In the genomic region with DNA sequence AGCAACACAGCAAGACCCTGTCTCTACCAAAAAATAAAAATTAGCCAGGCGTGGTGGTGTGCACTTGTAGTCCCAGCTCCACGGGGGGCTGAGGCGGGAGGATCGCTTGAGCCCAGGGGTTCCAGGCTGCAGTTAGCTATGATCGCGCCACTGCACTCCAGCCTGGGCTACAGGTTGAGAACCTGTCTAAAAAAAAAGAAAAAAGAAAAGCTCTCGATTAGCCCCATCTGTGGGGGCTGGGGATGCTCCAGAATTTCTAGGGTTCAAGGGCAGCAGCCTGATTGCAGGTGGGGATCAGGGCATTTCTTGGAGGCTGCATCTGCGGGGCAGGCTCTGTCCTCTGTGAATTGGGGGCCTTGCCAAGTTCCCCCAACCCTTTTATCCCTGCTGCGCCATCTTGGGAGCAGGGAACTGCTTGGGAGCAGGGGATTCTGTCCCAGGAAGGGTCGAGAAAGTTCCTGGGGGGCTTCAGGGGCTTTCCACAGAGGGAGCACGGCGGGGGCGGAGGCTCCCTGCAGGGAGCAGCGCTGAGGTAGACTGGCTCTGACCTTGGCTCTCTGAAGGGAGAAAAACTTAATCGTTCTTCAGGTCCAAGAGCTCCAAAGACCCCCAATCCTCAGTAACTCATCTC, we compare ENCODE assay signal across 8 cellular contexts. TPM values are rescaled to one million over a fixed set of nuclear protein-coding genes. Genes with fewer than 3 reads are reported as not detected.
A peak's percentile ranks its signal among the peaks of the same experiment; 100 is the strongest.
DNase-seq lines count a peak whose midpoint lies in the region; ATAC-seq, FAIRE-seq and TF ChIP-seq lines count a peak whose summit lies in the region.

No MANE protein-coding gene starts in this region.

- H3K9me1 ChIP-seq in endothelial cell of umbilical vein (replicated peaks; ENCODE audit: control insufficient read depth, extremely low read depth, insufficient read depth, low read length): no peaks in the 10 kb centered on the region

- CTCF ChIA-PET in A549 (lab: Yijun Ruan, JAX) (interaction anchor here (0.6 to 8.6 kb wide), 4 partner anchors 13 to 288 kb away, joined by 3 to 56 read pairs (median 4); no protein-coding TSS in a partner anchor), endothelial cell of umbilical vein (lab: Charles Lee) (interaction anchor here (2.3 kb wide), 1 partner anchor 285 kb away, joined by 13 read pairs; no protein-coding TSS in a partner anchor)

- H3K27me3 ChIP-seq in OCI-LY1 (ENCODE audit: insufficient read depth, low read length) (no peaks in the 10 kb centered on the region), endothelial cell of umbilical vein (ENCODE audit: control insufficient read depth in 2 of 2, insufficient read depth in 2 of 2, low read length in 2 of 2) (no peaks in the 10 kb centered on the region), neutrophil (peaks cover 8% of the 10 kb centered on the region)

- intact Hi-C loops in endothelial cell of umbilical vein (cut with micrococcal nuclease): loop anchor here (2.0 to 5.0 kb wide), 2 partner anchors 182 to 1078 kb away; no protein-coding TSS in a partner anchor

- H3K4me2 ChIP-seq in A549 (peak overlapping the region; percentile 95), OCI-LY1 (ENCODE audit: low read length) (peak overlapping the region; percentile 95), endothelial cell of umbilical vein (ENCODE audit: insufficient read depth, low read length) (peak overlapping the region; percentile 97)

- H3K79me2 ChIP-seq in OCI-LY1 (ENCODE audit: insufficient read depth, low read length): peaks cover 40% of the 10 kb centered on the region
- H3K79me2 ChIP-seq in endothelial cell of umbilical vein (ENCODE audit: control insufficient read depth, insufficient read depth, low read length): peaks cover 40% of the 10 kb centered on the region

- peak overlapping the region; percentile 97 for H3K9ac ChIP-seq in OCI-LY1 (ENCODE audit: low read length)
- H3K9ac ChIP-seq in endothelial cell of umbilical vein (replicated peaks; ENCODE audit: extremely low read depth, insufficient read depth, low read length): peak overlapping the region; percentile 98

- FAIRE-seq in A549 (lab: Jason Lieb, UNC) (no peak), endothelial cell of umbilical vein (lab: Jason Lieb, UNC) (no peak)

- H3K9me3 ChIP-seq in A549 (no peaks in the 10 kb centered on the region), OCI-LY1 (ENCODE audit: low read length) (no peaks in the 10 kb centered on the region), endothelial cell of umbilical vein (replicated peaks; ENCODE audit: control insufficient read depth, insufficient read depth, low read length) (no peaks in the 10 kb centered on the region), neutrophil (no peaks in the 10 kb centered on the region)

- TF ChIP-seq CTCF in A549 (IDR thresholded peaks at IDR 0.05): no peak
- no peak for TF ChIP-seq CTCF in OCI-LY1 (IDR thresholded peaks at IDR 0.05; ENCODE audit: low read length)
- no peak for TF ChIP-seq CTCF in endothelial cell of umbilical vein (IDR thresholded peaks at IDR 0.05; ENCODE audit: extremely low read depth in 1 of 2, insufficient read depth in 1 of 2, low read depth in 1 of 2, low read length in 2 of 2)
- no peak for TF ChIP-seq CTCF in neutrophil (IDR thresholded peaks at IDR 0.05)
- TF ChIP-seq CTCF in GM20000 (IDR thresholded peaks at IDR 0.05; ENCODE audit: extremely low read depth, missing control alignments): no peak

- peak in 1 of 2 experiments; percentile 7; a peak in 5 of 6 replicates for ATAC-seq in A549
- peak; percentile 8 for ATAC-seq in GM19397 (IDR thresholded peaks at IDR 0.05; ENCODE audit: unreplicated experiment)

- TF ChIP-seq POLR2A in A549 (IDR thresholded peaks at IDR 0.05; ENCODE audit: low read length): no peak
- TF ChIP-seq POLR2A in endothelial cell of umbilical vein (IDR thresholded peaks at IDR 0.05; ENCODE audit: low read depth, low read length): no peak

- H3K36me3 ChIP-seq in OCI-LY1 (ENCODE audit: insufficient read depth, low read length): peaks cover 6% of the 10 kb centered on the region; the same call in 1 of the 2 replicates
- no peaks in the 10 kb centered on the region for H3K36me3 ChIP-seq in endothelial cell of umbilical vein (ENCODE audit: control insufficient read depth in 2 of 2, extremely low read depth in 1 of 2, insufficient read depth in 2 of 2, low read length in 2 of 2)
- H3K36me3 ChIP-seq in neutrophil: peaks cover 3% of the 10 kb centered on the region

- BruUV-seq in endothelial cell of umbilical vein (replicated peaks; lab: Mats Ljungman, UMichigan): TSS peak; percentile 83

- DNase-seq in A549 (ENCODE audit: low read depth in 1 of 2, low spot score in 1 of 2): no peak
- DNase-seq in endothelial cell of umbilical vein (ENCODE audit: low read depth, low spot score): no peak
- no peak for DNase-seq in ecto neural progenitor cell (ENCODE audit: low spot score)
- DNase-seq in GM20000 (ENCODE audit: low spot score): no peak
- no peak for DNase-seq in hepatic stellate cell (ENCODE audit: low spot score)

- H3K9me2 ChIP-seq in OCI-LY1 (ENCODE audit: low read depth, low read length): no peaks in the 10 kb centered on the region

- peaks cover 33% of the 10 kb centered on the region for H3K4me1 ChIP-seq in A549
- H3K4me1 ChIP-seq in OCI-LY1 (ENCODE audit: insufficient read depth, low read length, severe bottlenecking): peaks cover 43% of the 10 kb centered on the region
- peaks cover 35% of the 10 kb centered on the region for H3K4me1 ChIP-seq in endothelial cell of umbilical vein (ENCODE audit: control insufficient read depth, extremely low read depth, insufficient read depth, low read length)
- H3K4me1 ChIP-seq in neutrophil (ENCODE audit: control insufficient read depth in 1 of 2, insufficient read depth in 1 of 2, low read depth in 1 of 2, low read length in 1 of 2): peaks cover 36 to 43% of the 10 kb centered on the region in 2 experiments

- H4K20me1 ChIP-seq in OCI-LY1 (ENCODE audit: insufficient read depth, low read length): no peaks in the 10 kb centered on the region
- H4K20me1 ChIP-seq in endothelial cell of umbilical vein (replicated peaks; ENCODE audit: control insufficient read depth, extremely low read depth, insufficient read depth, low read length): no peaks in the 10 kb centered on the region

- peak overlapping the region; percentile 96 to 97 for H3K27ac ChIP-seq in A549
- no peak overlapping the region for H3K27ac ChIP-seq in OCI-LY1 (ENCODE audit: low read depth, low read length, poor library complexity, severe bottlenecking)
- peak overlapping the region; percentile 76 for H3K27ac ChIP-seq in endothelial cell of umbilical vein (ENCODE audit: insufficient read depth, low read depth, low read length)
- peak overlapping the region; percentile 94 for H3K27ac ChIP-seq in neutrophil

- 33% methylated on average over 15 of the region's 15 CpGs for WGBS in A549 (ENCODE audit: missing lambda C conversion rate)

- H2AFZ ChIP-seq in OCI-LY1 (ENCODE audit: low read length) (no peak overlapping the region), endothelial cell of umbilical vein (ENCODE audit: low read depth, low read length) (peak overlapping the region; percentile 85)

- no peaks in the 10 kb centered on the region for H3F3A ChIP-seq in OCI-LY1 (ENCODE audit: insufficient read depth, low read length)

- dilution Hi-C loops in endothelial cell of umbilical vein (cut with MboI; ENCODE audit: extremely low pct_ligation_motif_present, low sequenced_read_pairs): no loop called here

- POLR2A ChIA-PET in A549 (lab: Yijun Ruan, JAX): interaction anchor here (0.6 to 1.2 kb wide), 2 partner anchors 11 to 365 kb away, joined by 3 read pairs; no protein-coding TSS in a partner anchor
- POLR2A ChIA-PET in endothelial cell of umbilical vein (lab: Charles Lee): interaction anchor here (0.9 kb wide), 1 partner anchor 295 kb away, joined by 4 read pairs; no protein-coding TSS in a partner anchor

- no peak for TF ChIP-seq RAD21 in A549 (conservative IDR thresholded peaks at IDR 0.05 in 1 of 2, IDR thresholded peaks at IDR 0.05 in 1 of 2)

- peak overlapping the region; percentile 70 for H3K4me3 ChIP-seq in A549
- peak overlapping the region; percentile 83 for H3K4me3 ChIP-seq in OCI-LY1 (ENCODE audit: low read depth, low read length, poor library complexity, severe bottlenecking)
- peak overlapping the region; percentile 84 to 99 (median 94) for H3K4me3 ChIP-seq in endothelial cell of umbilical vein (replicated peaks in 1 of 3; ENCODE audit: insufficient read depth in 1 of 3, low read depth in 1 of 3, low read length in 3 of 3)
- H3K4me3 ChIP-seq in neutrophil (ENCODE audit: low read depth in 1 of 2, low read length in 1 of 2): peak overlapping the region; percentile 98 to 99

- TF ChIP-seq EP300 in A549 (IDR thresholded peaks at IDR 0.05): no peak

RNA-seq across cellular contexts. Expression of a gene that starts 0.6 kb away (rescaled TPM):
- 120 TPM in 2 replicates for polyA plus RNA-seq in A549 (2011; rRNA removed)
- polyA plus RNA-seq in A549 (2012; cell fraction: cytosol; rRNA removed): 167 and 169 TPM in 2 replicates
- polyA plus RNA-seq in A549 (2012; cell fraction: nucleus; rRNA removed): 69.5 and 75.4 TPM in 2 replicates
- 116 to 127 TPM (median 121 TPM) in 3 replicates for polyA plus RNA-seq in A549 (2017; fragmentation: RNase III; extraction: RNeasy Plus Mini Kit Qiagen cat#74134 plus additional on column Dnase treatment)
- 150 and 151 TPM in 2 replicates for polyA minus RNA-seq in A549 (2011; rRNA and poly(A)+ RNA removed)
- 243 TPM in 2 replicates for total RNA-seq in endothelial cell of umbilical vein
- 171 and 200 TPM in 2 replicates for polyA plus RNA-seq in endothelial cell of umbilical vein
- polyA plus RNA-seq in endothelial cell of umbilical vein (2011; cell fraction: cytosol; rRNA removed): 228 and 253 TPM in 2 replicates
- 93.3 and 93.9 TPM in 2 replicates for polyA plus RNA-seq in endothelial cell of umbilical vein (2011; cell fraction: nucleus; rRNA removed)
- 183 and 257 TPM in 2 replicates for polyA plus RNA-seq in endothelial cell of umbilical vein (2012)
- 164 and 173 TPM in 2 replicates for polyA minus RNA-seq in endothelial cell of umbilical vein
- 60.8 TPM for polyA minus RNA-seq in endothelial cell of umbilical vein (2011; cell fraction: cytosol; rRNA and poly(A)+ RNA removed)
- 45.1 and 49.6 TPM in 2 replicates for polyA minus RNA-seq in endothelial cell of umbilical vein (2011; cell fraction: nucleus; rRNA and poly(A)+ RNA removed)

RNA-seq across cellular contexts. Expression of a gene that starts 49.4 kb away (rescaled TPM):
- polyA plus RNA-seq in A549 (2011; rRNA removed) (141 and 197 TPM in 2 replicates), A549 (2017; fragmentation: RNase III; extraction: RNeasy Plus Mini Kit Qiagen cat#74134 plus additional on column Dnase treatment) (272 to 302 TPM (median 294 TPM) in 3 replicates), endothelial cell of umbilical vein (732 and 831 TPM in 2 replicates)
- 504 and 519 TPM in 2 replicates for polyA plus RNA-seq in A549 (2012; cell fraction: cytosol; rRNA removed)
- 356 and 444 TPM in 2 replicates for polyA plus RNA-seq in A549 (2012; cell fraction: nucleus; rRNA removed)
- polyA minus RNA-seq in A549 (2011; rRNA and poly(A)+ RNA removed): 61.3 and 103 TPM in 2 replicates
- 232 and 294 TPM in 2 replicates for total RNA-seq in endothelial cell of umbilical vein
- 592 and 680 TPM in 2 replicates for polyA plus RNA-seq in endothelial cell of umbilical vein (2011; cell fraction: cytosol; rRNA removed)
- 240 and 298 TPM in 2 replicates for polyA plus RNA-seq in endothelial cell of umbilical vein (2011; cell fraction: nucleus; rRNA removed)
- 433 and 461 TPM in 2 replicates for polyA plus RNA-seq in endothelial cell of umbilical vein (2012)
- 177 and 244 TPM in 2 replicates for polyA minus RNA-seq in endothelial cell of umbilical vein
- 51.4 TPM for polyA minus RNA-seq in endothelial cell of umbilical vein (2011; cell fraction: cytosol; rRNA and poly(A)+ RNA removed)
- 67.8 and 124 TPM in 2 replicates for polyA minus RNA-seq in endothelial cell of umbilical vein (2011; cell fraction: nucleus; rRNA and poly(A)+ RNA removed)

RNA-seq across cellular contexts. Expression of a gene that starts 52.4 kb away (rescaled TPM):
- 0.28 and 0.29 TPM in 2 replicates for polyA plus RNA-seq in A549 (2011; rRNA removed)
- polyA plus RNA-seq in A549 (2012; cell fraction: cytosol; rRNA removed): 0.08 and 0.15 TPM in 2 replicates
- polyA plus RNA-seq in A549 (2012; cell fraction: nucleus; rRNA removed): 0.05 and 0.12 TPM in 2 replicates
- 0.21 to 0.32 TPM (median 0.31 TPM) in 3 replicates for polyA plus RNA-seq in A549 (2017; fragmentation: RNase III; extraction: RNeasy Plus Mini Kit Qiagen cat#74134 plus additional on column Dnase treatment)
- 0.10 and 0.12 TPM in 2 replicates for polyA minus RNA-seq in A549 (2011; rRNA and poly(A)+ RNA removed)
- 0.09 and 0.11 TPM in 2 replicates for total RNA-seq in endothelial cell of umbilical vein
- polyA plus RNA-seq in endothelial cell of umbilical vein: 0.01 and 0.03 TPM in 2 replicates
- 0.01 and 0.03 TPM in 2 replicates for polyA plus RNA-seq in endothelial cell of umbilical vein (2011; cell fraction: cytosol; rRNA removed)
- polyA plus RNA-seq in endothelial cell of umbilical vein (2011; cell fraction: nucleus; rRNA removed): 0.04 and 0.58 TPM in 2 replicates
- 0.19 and 0.48 TPM in 2 replicates for polyA plus RNA-seq in endothelial cell of umbilical vein (2012)
- polyA minus RNA-seq in endothelial cell of umbilical vein: not detected in 2 replicates
- polyA minus RNA-seq in endothelial cell of umbilical vein (2011; cell fraction: cytosol; rRNA and poly(A)+ RNA removed): not detected
- not detected in 2 replicates for polyA minus RNA-seq in endothelial cell of umbilical vein (2011; cell fraction: nucleus; rRNA and poly(A)+ RNA removed)
